Comparison of ENCODE assay signal across 1 cellular context in genomic region chr6:111631930-111632460, GRCh38.
A peak's percentile ranks its signal among the peaks of the same experiment; 100 is the strongest.
TF ChIP-seq lines count a peak whose summit lies in the region.

No MANE protein-coding gene starts in this region.

TF ChIP-seq in HEK293, 187 proteins besides CTCF, POLR2A, EP300 and RAD21 (continued from another document and continues in another):
- TF ChIP-seq ZNF510 (tag by site-specific recombination; IDR thresholded peaks at IDR 0.05; ENCODE audit: insufficient replicate concordance) (no peak), ZNF280C (tag by site-specific recombination; IDR thresholded peaks at IDR 0.05) (no peak), REST (tag by site-specific recombination; IDR thresholded peaks at IDR 0.05) (no peak), ZNF133 (tag by site-specific recombination; IDR thresholded peaks at IDR 0.05) (no peak), ZSCAN30 (tag by site-specific recombination; IDR thresholded peaks at IDR 0.05) (no peak), ZNF571 (tag by site-specific recombination; IDR thresholded peaks at IDR 0.05) (no peak), ATF2 (tag by site-specific recombination; IDR thresholded peaks at IDR 0.05; ENCODE audit: low read depth) (no peak), ZNF223 (tag by site-specific recombination; IDR thresholded peaks at IDR 0.05) (no peak), ZNF585B (tag by site-specific recombination; IDR thresholded peaks at IDR 0.05) (no peak), ZNF26 (tag by site-specific recombination; IDR thresholded peaks at IDR 0.05) (no peak), ZNF37A (tag by site-specific recombination; IDR thresholded peaks at IDR 0.05) (no peak), PRDM2 (tag by site-specific recombination; IDR thresholded peaks at IDR 0.05; ENCODE audit: borderline replicate concordance) (no peak), ZNF324 (tag by site-specific recombination; IDR thresholded peaks at IDR 0.05) (no peak), ZNF398 (tag by site-specific recombination; IDR thresholded peaks at IDR 0.05) (no peak), ZNF596 (tag by site-specific recombination; IDR thresholded peaks at IDR 0.05) (peak; percentile 55; the same call in 1 of the 2 replicates), ZNF544 (tag by site-specific recombination; IDR thresholded peaks at IDR 0.05) (no peak), TSHZ1 (tag by site-specific recombination; IDR thresholded peaks at IDR 0.05; ENCODE audit: borderline replicate concordance) (no peak; the same call in 1 of the 2 replicates), ZNF692 (tag by site-specific recombination; IDR thresholded peaks at IDR 0.05) (no peak), ZNF558 (tag by site-specific recombination; IDR thresholded peaks at IDR 0.05) (no peak), SCRT1 (tag by site-specific recombination; IDR thresholded peaks at IDR 0.05; ENCODE audit: borderline replicate concordance) (no peak), ZNF335 (tag by site-specific recombination; conservative IDR thresholded peaks at IDR 0.05) (peak; percentile 85; the same call in 1 of the 2 replicates), SP7 (tag by site-specific recombination; IDR thresholded peaks at IDR 0.05) (peak; percentile 74; the same call in 1 of the 2 replicates), ZBTB10 (tag by site-specific recombination; IDR thresholded peaks at IDR 0.05) (no peak), KLF1 (tag by site-specific recombination; IDR thresholded peaks at IDR 0.05) (no peak), REPIN1 (tag by site-specific recombination; IDR thresholded peaks at IDR 0.05; ENCODE audit: low read depth) (no peak)
